15 cellular contexts compared by ENCODE assay signal in the genomic region with DNA sequence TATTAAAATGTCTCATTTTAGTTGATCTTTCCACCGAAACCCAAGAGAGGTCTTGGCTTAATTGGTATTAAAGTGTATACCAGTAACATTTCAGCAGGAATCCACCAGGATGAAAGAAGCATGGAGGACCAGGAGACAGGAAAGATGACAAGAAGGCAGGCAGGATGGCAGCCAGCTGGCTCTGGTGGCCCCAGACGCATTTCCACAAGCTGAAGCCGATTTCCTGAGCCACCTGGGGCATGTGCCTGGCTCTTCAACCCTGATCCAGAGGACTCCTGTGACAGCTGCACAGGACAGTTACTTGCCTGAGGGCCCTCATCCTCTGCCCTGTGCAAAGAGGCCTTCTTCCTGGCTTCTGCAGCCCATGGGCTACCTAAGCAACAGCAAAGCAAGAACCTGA. TPM values are rescaled to one million over a fixed set of nuclear protein-coding genes. Genes with fewer than 3 reads are reported as not detected.
DNase-seq lines count a peak whose midpoint lies in the region; ATAC-seq and TF ChIP-seq lines count a peak whose summit lies in the region.
"Had no signal": no experiment of that assay in that cellular context is flagged by ENCODE, and none has a peak within 500 bp of the region (broad histone marks: within the 10 kb centered on the region; RNA-seq: fewer than 3 reads in every experiment).

No MANE protein-coding gene starts in this region.

- H3K27me3 Mint-ChIP-seq in activated naive CD4-positive, alpha-beta T cell treated with anti-CD3 and anti-CD28 coated beads, Interleukin-2, amount 50 U/mL, for 24 hours, result no peaks in the 10 kb centered on the region
- no peaks in the 10 kb centered on the region for H3K27me3 Mint-ChIP-seq in activated naive CD4-positive, alpha-beta T cell treated with anti-CD3 and anti-CD28 coated beads for 36 hours (ENCODE audit: low read depth)
- no peaks in the 10 kb centered on the region for H3K27me3 Mint-ChIP-seq in CD4-positive, alpha-beta T cell
- H3K27me3 Mint-ChIP-seq in stimulated activated naive B cell treated with anti-CD40 and anti-IgM and Interleukin-4, amounts not matched to agents 10 μg/mL and 1 μg/mL and 100 μg/mL, for 72 hours, result peaks cover 2 to 3% of the 10 kb centered on the region in 2 donors

- no peak for TF ChIP-seq CTCF in CD4-positive, alpha-beta T cell (IDR thresholded peaks at IDR 0.05)

- intact Hi-C loops in activated naive CD4-positive, alpha-beta T cell treated with anti-CD3 and anti-CD28 coated beads for 36 hours (cut with micrococcal nuclease), result no loop called here
- intact Hi-C loops in CD4-positive, alpha-beta T cell (cut with DNase I, micrococcal nuclease), result no loop called here

- no peaks in the 10 kb centered on the region for H3K9me3 ChIP-seq in CD4-positive, alpha-beta T cell (ENCODE audit: control insufficient read depth, low read length)
- H3K9me3 ChIP-seq: MG63 had no signal

- peaks cover 18% of the 10 kb centered on the region for H3K36me3 Mint-ChIP-seq in activated naive CD4-positive, alpha-beta T cell treated with anti-CD3 and anti-CD28 coated beads, Interleukin-2, amount 50 U/mL, for 24 hours
- H3K36me3 Mint-ChIP-seq in activated naive CD4-positive, alpha-beta T cell treated with anti-CD3 and anti-CD28 coated beads for 36 hours (ENCODE audit: low read depth), result peaks cover 35% of the 10 kb centered on the region
- H3K36me3 Mint-ChIP-seq in CD4-positive, alpha-beta T cell (ENCODE audit: low read depth), result peaks cover 92% of the 10 kb centered on the region
- H3K36me3 Mint-ChIP-seq in stimulated activated naive B cell treated with anti-CD40 and anti-IgM and Interleukin-4, amounts not matched to agents 10 μg/mL and 1 μg/mL and 100 μg/mL, for 72 hours, result peaks cover 2 to 3% of the 10 kb centered on the region in 2 donors

- peak overlapping the region; percentile 23 for H3K27ac Mint-ChIP-seq in activated naive CD4-positive, alpha-beta T cell treated with anti-CD3 and anti-CD28 coated beads, Interleukin-2, amount 50 U/mL, for 24 hours
- no peak overlapping the region for H3K27ac Mint-ChIP-seq in activated naive CD4-positive, alpha-beta T cell treated with anti-CD3 and anti-CD28 coated beads for 36 hours
- peak overlapping the region; percentile 71 for H3K27ac Mint-ChIP-seq in CD4-positive, alpha-beta T cell
- H3K27ac Mint-ChIP-seq in stimulated activated naive B cell treated with anti-CD40 and anti-IgM and Interleukin-4, amounts not matched to agents 10 μg/mL and 1 μg/mL and 100 μg/mL, for 72 hours, result no peak overlapping the region

- no peak for DNase-seq in activated naive CD4-positive, alpha-beta T cell treated with anti-CD3 and anti-CD28 coated beads for 36 hours
- no peak for DNase-seq in CD4-positive, alpha-beta T cell
- DNase-seq in NCI-H69 (lab: John Stamatoyannopoulos, UW) (peak; percentile 24), cerebellum (ENCODE audit: low spot score) (peak; percentile 43)
- no peak for DNase-seq in stimulated activated naive B cell treated with anti-CD40 and anti-IgM and Interleukin-4, amounts not matched to agents 10 μg/mL and 1 μg/mL and 100 μg/mL, for 72 hours
- DNase-seq: H9, MG63, NCI-H1092 treated with DMSO at 0.1 percent for 48 hours, NCI-H1694 treated with DMSO at 0.1 percent for 48 hours, NCI-H446, NCI-H748 treated with DMSO at 0.1 percent for 48 hours had no signal

- no peak for ATAC-seq in CD4-positive, alpha-beta T cell (ENCODE audit: poor library complexity)
- ATAC-seq in HG02759 (IDR thresholded peaks at IDR 0.05; ENCODE audit: unreplicated experiment), result no peak
- no peak for ATAC-seq in stimulated activated naive B cell treated with anti-CD40 and anti-IgM and Interleukin-4, amounts not matched to agents 10 μg/mL and 1 μg/mL and 100 μg/mL, for 72 hours (replicated peaks)
- ATAC-seq: HepG2 had no signal

- POLR2A ChIA-PET in CD4-positive, alpha-beta T cell (lab: Charles Lee), result interaction anchor here (0.6 kb wide), 1 partner anchor 473 kb away, joined by 3 read pairs; no protein-coding TSS in a partner anchor

- no peaks in the 10 kb centered on the region for H3K27me3 ChIP-seq in CD4-positive, alpha-beta T cell (ENCODE audit: control insufficient read depth, insufficient read depth, low read length)
- H3K27me3 ChIP-seq: MG63 had no signal

- H3K9me3 Mint-ChIP-seq in activated naive CD4-positive, alpha-beta T cell treated with anti-CD3 and anti-CD28 coated beads, Interleukin-2, amount 50 U/mL, for 24 hours, result no peaks in the 10 kb centered on the region
- no peaks in the 10 kb centered on the region for H3K9me3 Mint-ChIP-seq in activated naive CD4-positive, alpha-beta T cell treated with anti-CD3 and anti-CD28 coated beads for 36 hours
- no peaks in the 10 kb centered on the region for H3K9me3 Mint-ChIP-seq in CD4-positive, alpha-beta T cell
- H3K9me3 Mint-ChIP-seq in stimulated activated naive B cell treated with anti-CD40 and anti-IgM and Interleukin-4, amounts not matched to agents 10 μg/mL and 1 μg/mL and 100 μg/mL, for 72 hours, result no peaks in the 10 kb centered on the region
- H3K9me3 Mint-ChIP-seq: H9 had no signal

- H3K27ac ChIP-seq in CD4-positive, alpha-beta T cell (ENCODE audit: low read depth, low read length), result no peak overlapping the region
- H3K27ac ChIP-seq: KMS-11 had no signal

- H3K4me3 Mint-ChIP-seq in activated naive CD4-positive, alpha-beta T cell treated with anti-CD3 and anti-CD28 coated beads, Interleukin-2, amount 50 U/mL, for 24 hours, result no peak overlapping the region
- H3K4me3 Mint-ChIP-seq in activated naive CD4-positive, alpha-beta T cell treated with anti-CD3 and anti-CD28 coated beads for 36 hours, result no peak overlapping the region
- no peak overlapping the region for H3K4me3 Mint-ChIP-seq in CD4-positive, alpha-beta T cell
- no peak overlapping the region for H3K4me3 Mint-ChIP-seq in stimulated activated naive B cell treated with anti-CD40 and anti-IgM and Interleukin-4, amounts not matched to agents 10 μg/mL and 1 μg/mL and 100 μg/mL, for 72 hours
- H3K4me3 Mint-ChIP-seq: H9 had no signal

- H3K4me1 Mint-ChIP-seq in activated naive CD4-positive, alpha-beta T cell treated with anti-CD3 and anti-CD28 coated beads, Interleukin-2, amount 50 U/mL, for 24 hours, result peaks cover 55% of the 10 kb centered on the region
- peaks cover 33% of the 10 kb centered on the region for H3K4me1 Mint-ChIP-seq in activated naive CD4-positive, alpha-beta T cell treated with anti-CD3 and anti-CD28 coated beads for 36 hours (ENCODE audit: low read depth)
- H3K4me1 Mint-ChIP-seq in CD4-positive, alpha-beta T cell (ENCODE audit: low read depth), result peaks cover 26% of the 10 kb centered on the region
- H3K4me1 Mint-ChIP-seq in stimulated activated naive B cell treated with anti-CD40 and anti-IgM and Interleukin-4, amounts not matched to agents 10 μg/mL and 1 μg/mL and 100 μg/mL, for 72 hours, result peaks cover 8 to 18% of the 10 kb centered on the region in 2 donors

- CTCF ChIA-PET in activated naive CD4-positive, alpha-beta T cell treated with anti-CD3 and anti-CD28 coated beads for 36 hours (lab: Charles Lee), result interaction anchor here (1.1 to 1.5 kb wide), 2 partner anchors 57 to 71 kb away, joined by 3 read pairs; a partner anchor contains a TSS
- CTCF ChIA-PET in CD4-positive, alpha-beta T cell (lab: Charles Lee), result no interaction called here

RNA-seq across cellular contexts. Expression of a gene that starts 56.9 kb away (rescaled TPM):
- total RNA-seq in activated naive CD4-positive, alpha-beta T cell treated with anti-CD3 and anti-CD28 coated beads for 36 hours, result 10 to 100 TPM; 35.7 to 39.3 TPM
- 10 to 100 TPM; 18.5 to 22.2 TPM for total RNA-seq in CD4-positive, alpha-beta T cell
- total RNA-seq in cerebellum, result 30.0 TPM

Comparison
In these comparisons a context has a peak if more than half of its experiments do, and no peak if none do; other contexts are left out.
1. H3K27ac Mint-ChIP-seq: peak in activated naive CD4-positive, alpha-beta T cell treated with anti-CD3 and anti-CD28 coated beads, Interleukin-2, amount 50 U/mL, for 24 hours (single experiment) and CD4-positive, alpha-beta T cell (single experiment); none in activated naive CD4-positive, alpha-beta T cell treated with anti-CD3 and anti-CD28 coated beads for 36 hours (single experiment) and stimulated activated naive B cell treated with anti-CD40 and anti-IgM and Interleukin-4, amounts not matched to agents 10 μg/mL and 1 μg/mL and 100 μg/mL, for 72 hours (single experiment).
2. DNase-seq: peak in NCI-H69 (single experiment) and cerebellum (single experiment); none in activated naive CD4-positive, alpha-beta T cell treated with anti-CD3 and anti-CD28 coated beads for 36 hours (single experiment), CD4-positive, alpha-beta T cell (0 of 10) and stimulated activated naive B cell treated with anti-CD40 and anti-IgM and Interleukin-4, amounts not matched to agents 10 μg/mL and 1 μg/mL and 100 μg/mL, for 72 hours (single experiment).